Comparison of ENCODE assay signal across 18 cellular contexts in the genomic region with DNA sequence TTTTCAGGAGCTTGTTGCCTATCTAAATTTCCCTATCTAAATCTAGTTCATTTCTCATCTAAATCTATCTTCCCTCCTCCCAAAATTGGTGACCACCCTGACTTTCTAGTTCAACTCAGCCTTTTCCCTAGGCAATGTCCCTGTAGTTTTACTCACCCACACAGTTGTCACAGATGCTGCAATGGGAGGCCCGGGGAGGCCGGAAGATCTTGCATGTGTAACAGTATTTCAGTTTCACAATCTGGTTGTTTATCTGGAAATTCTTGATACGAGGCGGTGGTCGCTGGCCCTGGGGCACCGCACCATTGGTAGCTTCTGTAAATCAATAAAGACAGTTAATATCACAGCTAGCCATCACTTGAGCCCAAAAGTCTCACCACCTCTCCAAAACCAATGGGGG. TPM values are rescaled to one million over a fixed set of nuclear protein-coding genes. Genes with fewer than 3 reads are reported as not detected.
A peak's percentile ranks its signal among the peaks of the same experiment; 100 is the strongest.
DNase-seq lines count a peak whose midpoint lies in the region; ATAC-seq and TF ChIP-seq lines count a peak whose summit lies in the region.
"Had no signal": no experiment of that assay in that cellular context is flagged by ENCODE, and none has a peak within 500 bp of the region (broad histone marks: within the 10 kb centered on the region; RNA-seq: fewer than 3 reads in every experiment).

No MANE protein-coding gene starts in this region.

- H3K27me3 ChIP-seq in DND-41 (ENCODE audit: insufficient read depth, low read length, poor library complexity) (no peaks in the 10 kb centered on the region), endodermal cell (ENCODE audit: control insufficient read depth, insufficient read depth, low read length, poor library complexity, severe bottlenecking) (no peaks in the 10 kb centered on the region)
- H3K27me3 ChIP-seq: upper lobe of left lung had no signal

- POLR2A ChIA-PET in T-cell (lab: Charles Lee), result interaction anchor here in 1 of 2 donors (0.6 kb wide), 1 partner anchor 216 kb away, joined by 3 read pairs; no protein-coding TSS in a partner anchor

- H4K20me1 ChIP-seq in DND-41 (ENCODE audit: insufficient read depth, low read length), result no peaks in the 10 kb centered on the region

- peak; percentile 11 to 19 for DNase-seq in activated T-cell treated with anti-CD3 and anti-CD28 coated beads, Interleukin-2, amount 50 U/mL, for 72 hours
- DNase-seq in activated T-cell treated with anti-CD3 and anti-CD28 coated beads for 4 hours (no peak), DND-41 (no peak), T-cell (no peak), endodermal cell (no peak), retina (no peak), hypothalamus (lab: John Stamatoyannopoulos, UW) (no peak), NCI-H2227 treated with DMSO at 0.1 percent for 48 hours (lab: John Stamatoyannopoulos, UW) (no peak)
- DNase-seq: DMS 273 treated with DMSO at 0.1 percent for 48 hours, NCI-H2081 treated with DMSO at 0.1 percent for 48 hours had no signal

- H3K36me3 Mint-ChIP-seq in activated T-cell treated with anti-CD3 and anti-CD28 coated beads, Interleukin-2, amount 50 U/mL, for 72 hours (ENCODE audit: insufficient read depth in 2 of 2), result peaks cover 2 to 3% of the 10 kb centered on the region in 2 donors
- H3K36me3 Mint-ChIP-seq in T-cell (peaks cover under 1% of the 10 kb centered on the region), endodermal cell (ENCODE audit: low read depth) (peaks cover 51% of the 10 kb centered on the region)

- H3K4me3 Mint-ChIP-seq in activated T-cell treated with anti-CD3 and anti-CD28 coated beads, Interleukin-2, amount 50 U/mL, for 72 hours, result peak overlapping the region; percentile 69 to 75
- H3K4me3 Mint-ChIP-seq in T-cell (no peak overlapping the region), endodermal cell (no peak overlapping the region)
- H3K4me3 Mint-ChIP-seq: immature natural killer cell, nephron had no signal

- H3K36me3 ChIP-seq in DND-41 (ENCODE audit: insufficient read depth, low read length) (peaks cover 8% of the 10 kb centered on the region), endodermal cell (ENCODE audit: control insufficient read depth, insufficient read depth, low read length) (peaks cover 8% of the 10 kb centered on the region)

- H3K27ac ChIP-seq in DND-41 (ENCODE audit: low read length) (no peak overlapping the region), endodermal cell (ENCODE audit: low read depth, low read length) (no peak overlapping the region)
- H3K27ac ChIP-seq: GM23248, upper lobe of left lung had no signal

- H3K9ac ChIP-seq in DND-41 (ENCODE audit: low read depth, low read length) (no peak overlapping the region), endodermal cell (ENCODE audit: extremely low read depth, low read length, poor library complexity, severe bottlenecking) (no peak overlapping the region)
- H3K9ac ChIP-seq: GM23248 had no signal

- H3K4me3 ChIP-seq in DND-41 (ENCODE audit: low read depth in 1 of 2, low read length in 2 of 2), result no peak overlapping the region
- no peak overlapping the region for H3K4me3 ChIP-seq in endodermal cell (ENCODE audit: low read length)
- H3K4me3 ChIP-seq: GM23248, upper lobe of left lung had no signal

- TF ChIP-seq CTCF in DND-41 (IDR thresholded peaks at IDR 0.05; ENCODE audit: borderline replicate concordance, extremely low read depth, low read length, poor library complexity, severe bottlenecking) (no peak), endodermal cell (conservative IDR thresholded peaks at IDR 0.05) (peak; percentile 5)

- 100% methylated on average over 6 of the region's 6 CpGs; no CpG with 5 or more reads in 1 of the 2 experiments for WGBS in endodermal cell (ENCODE audit: insufficient coverage in 1 of 2, insufficient read length in 1 of 2), 2 experiments

- no peak overlapping the region for H3K4me2 ChIP-seq in DND-41 (ENCODE audit: insufficient read depth, low read length)

- H3K4me1 ChIP-seq in DND-41 (ENCODE audit: insufficient read depth, low read length), result no peaks in the 10 kb centered on the region
- no peaks in the 10 kb centered on the region for H3K4me1 ChIP-seq in endodermal cell (ENCODE audit: control insufficient read depth, insufficient read depth, low read length)
- H3K4me1 ChIP-seq: upper lobe of left lung had no signal

- ATAC-seq in activated T-cell treated with anti-CD3 and anti-CD28 coated beads, Interleukin-2, amount 50 U/mL, for 72 hours (replicated peaks in 1 of 2), result peak; percentile 44 to 64
- ATAC-seq in DND-41 (ENCODE audit: insufficient read depth, low read depth) (peak; percentile 16; the same call in 1 of the 3 replicates), T-cell (replicated peaks in 1 of 4) (no peak)

- H3K4me1 Mint-ChIP-seq in activated T-cell treated with anti-CD3 and anti-CD28 coated beads, Interleukin-2, amount 50 U/mL, for 72 hours (ENCODE audit: low read depth), result peaks cover 15% of the 10 kb centered on the region
- H3K4me1 Mint-ChIP-seq in T-cell (peaks cover 13 to 17% (median 16%) of the 10 kb centered on the region in 3 donors), endodermal cell (peaks cover 4% of the 10 kb centered on the region)
- H3K4me1 Mint-ChIP-seq: nephron had no signal

- H3K27me3 Mint-ChIP-seq in activated T-cell treated with anti-CD3 and anti-CD28 coated beads, Interleukin-2, amount 50 U/mL, for 72 hours (ENCODE audit: low read depth), result peaks cover 5% of the 10 kb centered on the region
- H3K27me3 Mint-ChIP-seq in T-cell (peaks cover 0 to under 1% of the 10 kb centered on the region in 2 donors), endodermal cell (ENCODE audit: insufficient read depth) (no peaks in the 10 kb centered on the region)

- H3K9me3 ChIP-seq in DND-41 (ENCODE audit: insufficient read depth, low read length, severe bottlenecking) (no peaks in the 10 kb centered on the region), endodermal cell (ENCODE audit: control insufficient read depth, low read length) (no peaks in the 10 kb centered on the region)
- H3K9me3 ChIP-seq: upper lobe of left lung had no signal

- peak overlapping the region; percentile 87 for H3K27ac Mint-ChIP-seq in activated T-cell treated with anti-CD3 and anti-CD28 coated beads, Interleukin-2, amount 50 U/mL, for 72 hours
- H3K27ac Mint-ChIP-seq in T-cell (peak overlapping the region; percentile 59 to 85), endodermal cell (no peak overlapping the region)
- H3K27ac Mint-ChIP-seq: nephron had no signal

- CTCF ChIA-PET in T-cell (lab: Charles Lee), result interaction anchor here (0.6 to 2.1 kb wide), 10 partner anchors 9 to 837 kb away, joined by 3 to 10 read pairs (median 4); a partner anchor contains a TSS

- no peaks in the 10 kb centered on the region for H3K9me3 Mint-ChIP-seq in activated T-cell treated with anti-CD3 and anti-CD28 coated beads, Interleukin-2, amount 50 U/mL, for 72 hours
- no peaks in the 10 kb centered on the region for H3K9me3 Mint-ChIP-seq in T-cell
- H3K9me3 Mint-ChIP-seq in endodermal cell, result peaks cover 21% of the 10 kb centered on the region
- H3K9me3 Mint-ChIP-seq: immature natural killer cell had no signal

- H2AFZ ChIP-seq in DND-41 (ENCODE audit: low read depth, low read length), result 0 out of 2 replicates have a peak overlapping the region, but pooled peaks have one; percentile 5
- H2AFZ ChIP-seq: GM23248 had no signal

- H3K79me2 ChIP-seq in DND-41 (ENCODE audit: insufficient read depth, low read length), result no peaks in the 10 kb centered on the region

RNA-seq across cellular contexts. Expression of a gene that starts 20.2 kb away (rescaled TPM):
- total RNA-seq in activated T-cell treated with anti-CD3 and anti-CD28 coated beads, Interleukin-2, amount 50 U/mL, for 72 hours, result 10 to 100 TPM; 12.6 to 12.8 TPM
- 1 to 10 TPM; 3.3 to 7.9 (median 7.3) TPM for total RNA-seq in T-cell
- 10 to 100 TPM; 27.1 to 40.2 TPM for total RNA-seq in endodermal cell
- polyA plus RNA-seq in endodermal cell (2013, experiment 1 of 2), result 34.8 TPM
- 28.9 TPM for polyA plus RNA-seq in endodermal cell (2013, experiment 2 of 2)

RNA-seq across cellular contexts. Expression of a gene that starts 43.8 kb away (rescaled TPM):
- 100 to 1,000 TPM; 148 to 166 TPM for total RNA-seq in activated T-cell treated with anti-CD3 and anti-CD28 coated beads, Interleukin-2, amount 50 U/mL, for 72 hours
- 100 to 1,000 TPM; 102 to 163 (median 142) TPM for total RNA-seq in T-cell
- total RNA-seq in endodermal cell, result not detected
- not detected for polyA plus RNA-seq in endodermal cell (2013, experiment 1 of 2)
- polyA plus RNA-seq in endodermal cell (2013, experiment 2 of 2), result not detected
- total RNA-seq: GM23248, lung microvascular endothelial cell, M059J, renal cortical epithelial cell had no signal
- polyA plus RNA-seq: AG04450 had no signal

Comparison
In these comparisons a context has a peak if more than half of its experiments do, and no peak if none do; other contexts are left out.
1. DNase-seq: peak in activated T-cell treated with anti-CD3 and anti-CD28 coated beads, Interleukin-2, amount 50 U/mL, for 72 hours (2 of 2); none in activated T-cell treated with anti-CD3 and anti-CD28 coated beads for 4 hours (single experiment), DND-41 (single experiment), T-cell (0 of 34), endodermal cell (single experiment), retina (single experiment), hypothalamus (0 of 51) and NCI-H2227 treated with DMSO at 0.1 percent for 48 hours (single experiment).
2. ATAC-seq: peak in activated T-cell treated with anti-CD3 and anti-CD28 coated beads, Interleukin-2, amount 50 U/mL, for 72 hours (2 of 2) and DND-41 (single experiment); none in T-cell (0 of 4).
3. H3K4me3 Mint-ChIP-seq: peak in activated T-cell treated with anti-CD3 and anti-CD28 coated beads, Interleukin-2, amount 50 U/mL, for 72 hours (2 of 2); none in T-cell (0 of 3) and endodermal cell (single experiment).
4. RNA of a gene that starts 43.8 kb away (total RNA-seq): 148 to 166 TPM in activated T-cell treated with anti-CD3 and anti-CD28 coated beads, Interleukin-2, amount 50 U/mL, for 72 hours and 102 to 163 TPM in T-cell; not detected in endodermal cell; every median in the first group is over 100 times any median in the second.